ENCODE assay signal across 11 cellular contexts in genomic region chr2:68423966-68424650, GRCh38. TPM values are rescaled to one million over a fixed set of nuclear protein-coding genes. Genes with fewer than 3 reads are reported as not detected.
DNase-seq lines count a peak whose midpoint lies in the region; ATAC-seq and TF ChIP-seq lines count a peak whose summit lies in the region.
"Had no signal": no experiment of that assay in that cellular context is flagged by ENCODE, and none has a peak within 500 bp of the region (broad histone marks: within the 10 kb centered on the region; RNA-seq: fewer than 3 reads in every experiment).

No MANE protein-coding gene starts in this region.

- DNase-seq in ELR (ENCODE audit: low read depth): peak; percentile 31
- DNase-seq in glutamatergic neuron: no peak
- no peak for DNase-seq in NCI-H446 (lab: John Stamatoyannopoulos, UW)
- no peak for DNase-seq in esophagus muscularis mucosa (ENCODE audit: extremely low spot score)
- DNase-seq in posterior vena cava (ENCODE audit: low spot score): no peak
- DNase-seq: upper lobe of left lung had no signal

- H3K4me1 ChIP-seq in esophagus muscularis mucosa: peaks cover 0 to 20% (median 16%) of the 10 kb centered on the region in 4 donors

- H3K4me3 Mint-ChIP-seq in glutamatergic neuron (ENCODE audit: unreplicated experiment): no peak overlapping the region

- H3K9ac ChIP-seq in SU-DHL-6 (ENCODE audit: low read length): peak overlapping the region; percentile 5; the same call in 1 of the 2 replicates

- H3K36me3 ChIP-seq in SU-DHL-6 (ENCODE audit: low read length) (no peaks in the 10 kb centered on the region), esophagus muscularis mucosa (no peaks in the 10 kb centered on the region)
- H3K36me3 ChIP-seq: upper lobe of left lung had no signal

- intact Hi-C loops in esophagus muscularis mucosa (cut with DNase I) (no loop called here), posterior vena cava (cut with DNase I) (no loop called here)

- no peaks in the 10 kb centered on the region for H4K20me1 ChIP-seq in SU-DHL-6 (ENCODE audit: low read depth, low read length)

- H3K27ac ChIP-seq in SU-DHL-6 (ENCODE audit: low read depth, low read length) (peak overlapping the region; percentile 71), esophagus muscularis mucosa (replicated peaks in 1 of 4) (no peak overlapping the region)

- H3K9me3 Mint-ChIP-seq in glutamatergic neuron (ENCODE audit: unreplicated experiment): no peaks in the 10 kb centered on the region

- no peaks in the 10 kb centered on the region for H3K9me3 ChIP-seq in SU-DHL-6 (ENCODE audit: insufficient read depth, low read length)
- no peaks in the 10 kb centered on the region for H3K9me3 ChIP-seq in esophagus muscularis mucosa
- H3K9me3 ChIP-seq: upper lobe of left lung had no signal

- no peaks in the 10 kb centered on the region for H3K79me2 ChIP-seq in SU-DHL-6 (ENCODE audit: insufficient read depth, low read length)

- H3K4me2 ChIP-seq in SU-DHL-6 (ENCODE audit: low read depth, low read length, poor library complexity, severe bottlenecking): peak overlapping the region; percentile 49

- H3K27ac Mint-ChIP-seq in glutamatergic neuron (ENCODE audit: unreplicated experiment): no peak overlapping the region

- ATAC-seq in GM19452 (IDR thresholded peaks at IDR 0.05; ENCODE audit: unreplicated experiment) (peak; percentile 87), HG03139 (IDR thresholded peaks at IDR 0.05; ENCODE audit: unreplicated experiment) (peak; percentile 70)

- TF ChIP-seq EP300 in esophagus muscularis mucosa (IDR thresholded peaks at IDR 0.05): no peak

- H3K27me3 ChIP-seq in SU-DHL-6 (ENCODE audit: low read length) (no peaks in the 10 kb centered on the region), esophagus muscularis mucosa (no peaks in the 10 kb centered on the region)
- H3K27me3 ChIP-seq: upper lobe of left lung had no signal

- 34% methylated on average over 2 of the region's 2 CpGs for WGBS in esophagus muscularis mucosa

- TF ChIP-seq CTCF in SU-DHL-6 (IDR thresholded peaks at IDR 0.05; ENCODE audit: insufficient read depth, low read length, poor library complexity, severe bottlenecking) (no peak), glutamatergic neuron (IDR thresholded peaks at IDR 0.05; ENCODE audit: partially characterized antibody, unreplicated experiment) (no peak), esophagus muscularis mucosa (IDR thresholded peaks at IDR 0.05) (no peak)

- no peaks in the 10 kb centered on the region for H3K36me3 Mint-ChIP-seq in glutamatergic neuron (ENCODE audit: unreplicated experiment)

- no peak overlapping the region for H2AFZ ChIP-seq in SU-DHL-6 (ENCODE audit: low read depth, low read length, severe bottlenecking)

- H3K9me2 ChIP-seq in SU-DHL-6 (replicated peaks; ENCODE audit: insufficient read depth, low read length): no peaks in the 10 kb centered on the region

- peaks cover 32% of the 10 kb centered on the region for H3F3A ChIP-seq in SU-DHL-6 (ENCODE audit: insufficient read depth)

- H3K4me1 Mint-ChIP-seq in glutamatergic neuron (ENCODE audit: low read depth, unreplicated experiment): no peaks in the 10 kb centered on the region

- no peaks in the 10 kb centered on the region for H3K27me3 Mint-ChIP-seq in glutamatergic neuron (ENCODE audit: unreplicated experiment)

- TF ChIP-seq POLR2A in esophagus muscularis mucosa (IDR thresholded peaks at IDR 0.05; ENCODE audit: low read depth): no peak

- H3K4me3 ChIP-seq in SU-DHL-6 (ENCODE audit: insufficient read depth, low read length, poor library complexity, severe bottlenecking) (peak overlapping the region; percentile 13), esophagus muscularis mucosa (no peak overlapping the region)
- H3K4me3 ChIP-seq: upper lobe of left lung had no signal

RNA-seq across cellular contexts. Expression of gene FBXO48, which starts 43.0 kb away (rescaled TPM):
- total RNA-seq in glutamatergic neuron (ENCODE audit: unreplicated experiment): 0.81 TPM
- total RNA-seq in esophagus muscularis mucosa: under 1 TPM; 0.33 to 0.83 (median 0.59) TPM
- 1 to 10 TPM in 1 of 2 donors, under 1 TPM in 1; 0.51 to 1.3 TPM for total RNA-seq in posterior vena cava

RNA-seq across cellular contexts. Expression of gene APLF, which starts 43.3 kb away (rescaled TPM):
- total RNA-seq in glutamatergic neuron (ENCODE audit: unreplicated experiment) (4.4 TPM), esophagus muscularis mucosa (10 to 100 TPM in 3 of 4 donors, 1 to 10 TPM in 1; 7.6 to 12.1 (median 10.9) TPM), posterior vena cava (1 to 10 TPM; 6.3 to 9.2 TPM)

RNA-seq across cellular contexts. Expression of gene PLEK, which starts 59.0 kb away (rescaled TPM):
- total RNA-seq in glutamatergic neuron (ENCODE audit: unreplicated experiment) (not detected), esophagus muscularis mucosa (10 to 100 TPM in 1 of 4 donors, 1 to 10 TPM in 3; 3.1 to 23.4 (median 6.0) TPM), posterior vena cava (10 to 100 TPM; 10.8 to 22.7 TPM)
- total RNA-seq: fibroblast of villous mesenchyme, MCF 10A had no signal
